In genomic region chrX:137290011-137290410, GRCh38 we compare ENCODE assay signal across 21 cellular contexts.
"Had no signal": no experiment of that assay in that cellular context is flagged by ENCODE, and none has a peak within 500 bp of the region (broad histone marks: within the 10 kb centered on the region; RNA-seq: fewer than 3 reads in every experiment).

No MANE protein-coding gene starts in this region.

- ATAC-seq: K562, Panc1, PC-3, T-cell had no signal

- DNase-seq: Kasumi-1; MM.1S; NCI-H1092 treated with DMSO at 0.1 percent for 48 hours; NCI-H1417 treated with DMSO at 0.1 percent for 48 hours; NCI-H146; NCI-H187 treated with DMSO at 0.1 percent for 48 hours; NCI-H2081; NCI-H2107; NCI-H345; NCI-H446 treated with DMSO at 0.1 percent for 48 hours; NCI-H526 treated with DMSO at 0.1 percent for 48 hours; NCI-H748 treated with DMSO at 0.1 percent for 48 hours; NK-92 treated with Interleukin-12 subunit alpha and Interleukin-12 subunit beta, amount 100 ng/mL, for 24 hours; PC-3; SHP77; SK-N-SH; SW 1271; T-cell had no signal

- FAIRE-seq: HTR-8/SVneo, K562 had no signal
